Comparison of ENCODE assay signal across 12 cellular contexts in the genomic region with DNA sequence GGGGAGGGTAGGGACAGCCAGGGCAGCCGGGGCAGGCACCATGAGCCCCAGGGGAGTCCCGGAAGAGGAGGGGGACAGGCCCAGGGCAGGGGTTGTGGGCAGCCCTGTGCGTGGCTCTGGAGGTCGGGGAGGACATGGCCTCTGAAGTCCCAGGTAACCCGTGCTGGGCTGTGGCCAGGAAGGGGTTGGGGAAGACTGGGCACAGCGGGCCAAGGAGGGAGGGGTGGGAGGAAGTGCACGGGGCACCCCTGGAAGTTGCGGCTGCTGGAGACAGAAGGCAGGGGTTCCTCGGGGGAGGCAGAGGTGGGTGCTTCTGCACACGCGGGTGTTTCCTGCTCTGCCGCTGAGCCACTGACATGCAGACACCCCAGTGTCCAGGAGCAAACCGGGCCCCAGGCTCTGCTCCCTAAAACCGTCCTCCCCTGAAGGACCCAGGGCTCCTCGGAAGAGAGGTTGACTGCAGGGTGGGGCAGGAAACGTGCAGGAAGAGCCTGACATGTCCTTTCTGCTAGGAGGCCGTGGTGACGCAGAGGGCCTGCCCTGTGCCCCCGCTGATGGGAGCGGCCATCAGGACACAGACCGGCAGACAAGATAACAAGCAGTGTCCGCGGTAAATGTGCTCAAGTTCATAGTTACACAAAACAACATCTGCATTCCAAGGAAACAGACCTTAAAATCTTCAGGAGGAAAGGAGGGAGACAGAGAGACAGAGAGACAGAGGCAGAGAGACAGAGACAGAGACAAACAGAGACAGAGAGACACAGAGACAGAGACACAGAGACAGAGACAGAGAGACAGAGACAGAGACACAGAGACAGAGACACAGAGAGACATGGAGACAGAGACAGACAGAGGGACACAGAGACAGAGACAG. TPM values are rescaled to one million over a fixed set of nuclear protein-coding genes. Genes with fewer than 3 reads are reported as not detected.
DNase-seq lines count a peak whose midpoint lies in the region; ATAC-seq, FAIRE-seq and TF ChIP-seq lines count a peak whose summit lies in the region.
"Had no signal": no experiment of that assay in that cellular context is flagged by ENCODE, and none has a peak within 500 bp of the region (broad histone marks: within the 10 kb centered on the region; RNA-seq: fewer than 3 reads in every experiment).

No MANE protein-coding gene starts in this region.

- peaks cover 61 to 69% (median 66%) of the 10 kb centered on the region in 3 donors for H3K4me1 Mint-ChIP-seq in T-cell
- peaks cover 20% of the 10 kb centered on the region for H3K4me1 Mint-ChIP-seq in mesothelial cell of epicardium

- H2AFZ ChIP-seq in ACC112 (ENCODE audit: low read length, unreplicated experiment): peak overlapping the region; percentile 49
- H2AFZ ChIP-seq in GM12878 (ENCODE audit: control insufficient read depth, low read depth, low read length): no peak overlapping the region

- TF ChIP-seq RAD21 in GM12878 (IDR thresholded peaks at IDR 0.05; ENCODE audit: insufficient read depth, low read depth, low read length): no peak

- TF ChIP-seq CTCF in GM12878 (IDR thresholded peaks at IDR 0.05 in 2 of 3, conservative IDR thresholded peaks at IDR 0.05 in 1 of 3; ENCODE audit: control insufficient read depth in 2 of 3, extremely low read depth in 1 of 3, insufficient read depth in 1 of 3, low read depth in 3 of 3, low read length in 3 of 3) (no peak), mesothelial cell of epicardium (IDR thresholded peaks at IDR 0.05; ENCODE audit: unreplicated experiment) (no peak)

- no peaks in the 10 kb centered on the region for H3K9me3 Mint-ChIP-seq in T-cell
- no peaks in the 10 kb centered on the region for H3K9me3 Mint-ChIP-seq in mesothelial cell of epicardium

- no peaks in the 10 kb centered on the region for H3K9me3 ChIP-seq in GM12878 (replicated peaks; ENCODE audit: control insufficient read depth, insufficient read depth, low read length)
- no peaks in the 10 kb centered on the region for H3K9me3 ChIP-seq in SJCRH30 (replicated peaks)

- H3K4me3 Mint-ChIP-seq in T-cell (peak overlapping the region; percentile 72 to 79 (median 76)), mesothelial cell of epicardium (no peak overlapping the region)

- BruUV-seq in GM12878 (replicated peaks; lab: Mats Ljungman, UMichigan): no TSS peak

- CTCF ChIA-PET in T-cell (lab: Charles Lee): no interaction called here
- CTCF ChIA-PET in GM12878 (lab: Yijun Ruan, JAX): interaction anchor here (0.9 kb wide), 1 partner anchor 38 kb away, joined by 3 read pairs; no protein-coding TSS in a partner anchor

- SMC1A ChIA-PET in GM12878 (lab: Charles Lee; ENCODE audit: uncharacterized antibody, unreplicated experiment): no interaction called here

- H3K79me2 ChIP-seq in ACC112 (ENCODE audit: control insufficient read depth, insufficient read depth, low read length, unreplicated experiment): no peaks in the 10 kb centered on the region
- no peaks in the 10 kb centered on the region for H3K79me2 ChIP-seq in GM12878 (ENCODE audit: control insufficient read depth, insufficient read depth, low read length)

- intact Hi-C loops in GM12878 (cut with micrococcal nuclease; ENCODE audit: unreplicated experiment): no loop called here

- RAD21 ChIA-PET in GM12878 (lab: Charles Lee; ENCODE audit: unreplicated experiment): no interaction called here

- H4K20me1 ChIP-seq in GM12878 (ENCODE audit: control insufficient read depth, insufficient read depth): no peaks in the 10 kb centered on the region

- H3K4me1 ChIP-seq in ACC112 (ENCODE audit: control insufficient read depth, insufficient read depth, low read length, unreplicated experiment) (peaks cover 13% of the 10 kb centered on the region), GM12878 (ENCODE audit: control insufficient read depth, insufficient read depth, low read length) (peaks cover 34% of the 10 kb centered on the region), SJCRH30 (peaks cover 24% of the 10 kb centered on the region)

- in situ Hi-C loops in GM12878 (cut with MboI): no loop called here

- DNase-seq in T-cell: peak in 23 of 34 experiments; percentile 15 to 60 (median 38)
- no peak for DNase-seq in GM12878 (ENCODE audit: low read depth, low spot score)
- no peak for DNase-seq in mesothelial cell of epicardium (ENCODE audit: low spot score in 2 of 2, unreplicated experiment in 2 of 2)
- DNase-seq in SJCRH30: no peak
- DNase-seq in NCI-H1694 (lab: John Stamatoyannopoulos, UW): no peak
- DNase-seq in DMS79 (lab: John Stamatoyannopoulos, UW): no peak
- no peak for DNase-seq in germinal center (ENCODE audit: low spot score)
- DNase-seq: brain microvascular endothelial cell, GOT3, NCI-H510A had no signal

- ATAC-seq in T-cell (replicated peaks in 1 of 4) (peak; percentile 66 to 75 (median 68)), GM12878 (peak; percentile 9)

- no peak for TF ChIP-seq EP300 in GM12878 (IDR thresholded peaks at IDR 0.05; ENCODE audit: borderline replicate concordance in 1 of 2, control insufficient read depth in 1 of 2, low read depth in 2 of 2, low read length in 2 of 2)

- H3K36me3 Mint-ChIP-seq in T-cell (no peaks in the 10 kb centered on the region), mesothelial cell of epicardium (no peaks in the 10 kb centered on the region)

- H3K36me3 ChIP-seq in ACC112 (ENCODE audit: insufficient read depth, low read length) (no peaks in the 10 kb centered on the region), GM12878 (ENCODE audit: control insufficient read depth in 2 of 2, insufficient read depth in 2 of 2, low read length in 1 of 2) (no peaks in the 10 kb centered on the region), SJCRH30 (no peaks in the 10 kb centered on the region)
- H3K36me3 ChIP-seq: brain microvascular endothelial cell had no signal

- no peak overlapping the region for H3K4me3 ChIP-seq in ACC112 (ENCODE audit: low read depth, low read length)
- no peak overlapping the region for H3K4me3 ChIP-seq in GM12878
- H3K4me3 ChIP-seq in SJCRH30: no peak overlapping the region

- no peak overlapping the region; the same call in 1 of the 2 replicates for H3K4me2 ChIP-seq in GM12878 (ENCODE audit: control insufficient read depth, insufficient read depth)

- H3K27ac Mint-ChIP-seq in T-cell (peak overlapping the region; percentile 90 to 93), mesothelial cell of epicardium (peak overlapping the region; percentile 32)

- peak overlapping the region; percentile 50 for H3K27ac ChIP-seq in ACC112 (ENCODE audit: low read depth, low read length)
- H3K27ac ChIP-seq in GM12878 (ENCODE audit: control insufficient read depth, insufficient read depth): no peak overlapping the region
- H3K27ac ChIP-seq in SJCRH30: no peak overlapping the region
- H3K27ac ChIP-seq: brain microvascular endothelial cell, C4-2B had no signal

- H3K27me3 Mint-ChIP-seq in T-cell: no peaks in the 10 kb centered on the region
- peaks cover 1% of the 10 kb centered on the region for H3K27me3 Mint-ChIP-seq in mesothelial cell of epicardium (ENCODE audit: low read depth)

- no peak overlapping the region for H3K9ac ChIP-seq in GM12878 (ENCODE audit: control insufficient read depth, insufficient read depth, low read length)

- H3K27me3 ChIP-seq in ACC112 (ENCODE audit: insufficient read depth, low read length) (no peaks in the 10 kb centered on the region), GM12878 (replicated peaks in 1 of 2; ENCODE audit: control insufficient read depth in 2 of 2, insufficient read depth in 2 of 2, low read length in 1 of 2) (no peaks in the 10 kb centered on the region; a peak in 1 of 4 replicates), SJCRH30 (peaks cover 11% of the 10 kb centered on the region; the same call in 1 of the 2 replicates)
- H3K27me3 ChIP-seq: brain microvascular endothelial cell had no signal

- POLR2A ChIA-PET in T-cell (lab: Charles Lee): no interaction called here
- POLR2A ChIA-PET in GM12878 (lab: Charles Lee): no interaction called here

- 20% methylated on average over 23 of the region's 23 CpGs for WGBS in GM12878 (ENCODE audit: insufficient coverage, insufficient replicate concordance, low lambda C conversion rate, missing lambda C conversion rate)

- no peak for FAIRE-seq in GM12878 (lab: Jason Lieb, UNC)

- no peak for TF ChIP-seq POLR2A in GM12878 (IDR thresholded peaks at IDR 0.05; ENCODE audit: low read depth, low read length)

RNA-seq across cellular contexts. Expression of a gene that starts 5.7 kb away (rescaled TPM):
- under 1 TPM in 1 of 5 donors, not detected in 4; 0.39 TPM for total RNA-seq in T-cell
- total RNA-seq in GM12878 (2013; cell fraction: nucleolus; rRNA removed): not detected in 2 replicates
- 0.76 and 0.79 TPM in 2 replicates for total RNA-seq in GM12878 (2014; rRNA removed)
- total RNA-seq in GM12878 (2014; rRNA removed; fragmentation: Illumina TruSeq; extraction: Trizol): 0.37 TPM in 1 of 2 replicates, not detected in the other
- total RNA-seq in GM12878 (2021): 0.38 and 0.61 TPM in 2 replicates
- polyA plus RNA-seq in GM12878 (2011; ENCODE audit: low read depth): not detected
- 0.35 TPM in 1 of 2 replicates, not detected in the other for polyA plus RNA-seq in GM12878 (2011; rRNA removed)
- 0.17 and 0.24 TPM in 2 replicates for polyA plus RNA-seq in GM12878 (2011; cell fraction: cytosol; rRNA removed)
- 0.57 and 0.87 TPM in 2 replicates for polyA plus RNA-seq in GM12878 (2011; cell fraction: nucleus; rRNA removed)
- 0.72 and 0.80 TPM in 2 replicates for polyA plus RNA-seq in GM12878 (2012)
- polyA plus RNA-seq in GM12878 (2014; fragmentation: Illumina TruSeq; extraction: Trizol): not detected in 2 replicates
- polyA plus RNA-seq in GM12878 (2014; fragmentation: Nextera tagmentation; extraction: Ambion mirVana): under 1 TPM; 0.14 to 0.33 TPM
- 0.37 and 0.56 TPM in 2 replicates for polyA plus RNA-seq in GM12878 (2014; rRNA removed)
- not detected for polyA plus RNA-seq in GM12878 (2016; fragmentation: Nextera tagmentation; extraction: Ambion mirVana)
- polyA minus RNA-seq in GM12878 (2011; rRNA and poly(A)+ RNA removed): 1.1 TPM in 1 of 2 replicates, not detected in the other
- polyA minus RNA-seq in GM12878 (2011; cell fraction: cytosol; rRNA and poly(A)+ RNA removed): not detected in 2 replicates
- not detected in 2 replicates for polyA minus RNA-seq in GM12878 (2011; cell fraction: nucleus; rRNA and poly(A)+ RNA removed)
- total RNA-seq in mesothelial cell of epicardium: 0.59 to 1.3 TPM in 2 of 3 replicates, not detected in the other
- 20.2 and 20.5 TPM in 2 replicates for total RNA-seq in SJCRH30 (2014; rRNA removed; shearing (Covaris generic))

RNA-seq across cellular contexts. Expression of a gene that starts 8.4 kb away (rescaled TPM):
- 100 to 1,000 TPM; 286 to 514 (median 375) TPM for total RNA-seq in T-cell
- total RNA-seq in GM12878 (2013; cell fraction: nucleolus; rRNA removed): 108 and 116 TPM in 2 replicates
- total RNA-seq in GM12878 (2014; rRNA removed): 374 and 409 TPM in 2 replicates
- 152 and 171 TPM in 2 replicates for total RNA-seq in GM12878 (2014; rRNA removed; fragmentation: Illumina TruSeq; extraction: Trizol)
- 478 and 488 TPM in 2 replicates for total RNA-seq in GM12878 (2021)
- 194 TPM for polyA plus RNA-seq in GM12878 (2011; ENCODE audit: low read depth)
- 156 and 283 TPM in 2 replicates for polyA plus RNA-seq in GM12878 (2011; rRNA removed)
- polyA plus RNA-seq in GM12878 (2011; cell fraction: cytosol; rRNA removed): 242 and 323 TPM in 2 replicates
- 182 and 199 TPM in 2 replicates for polyA plus RNA-seq in GM12878 (2011; cell fraction: nucleus; rRNA removed)
- polyA plus RNA-seq in GM12878 (2012): 365 and 472 TPM in 2 replicates
- polyA plus RNA-seq in GM12878 (2014; fragmentation: Illumina TruSeq; extraction: Trizol): 109 and 328 TPM in 2 replicates
- 10 to 100 TPM; 19.2 to 34.2 TPM for polyA plus RNA-seq in GM12878 (2014; fragmentation: Nextera tagmentation; extraction: Ambion mirVana)
- polyA plus RNA-seq in GM12878 (2014; rRNA removed): 411 and 535 TPM in 2 replicates
- 100 to 1,000 TPM; 442 to 487 TPM for polyA plus RNA-seq in GM12878 (2016; fragmentation: Nextera tagmentation; extraction: Ambion mirVana)
- polyA minus RNA-seq in GM12878 (2011; rRNA and poly(A)+ RNA removed): 57.7 and 106 TPM in 2 replicates
- 52.5 and 54.1 TPM in 2 replicates for polyA minus RNA-seq in GM12878 (2011; cell fraction: cytosol; rRNA and poly(A)+ RNA removed)
- polyA minus RNA-seq in GM12878 (2011; cell fraction: nucleus; rRNA and poly(A)+ RNA removed): 14.3 and 28.3 TPM in 2 replicates
- 4.9 to 5.2 TPM (median 4.9 TPM) in 3 replicates for total RNA-seq in mesothelial cell of epicardium
- 15.0 and 15.4 TPM in 2 replicates for total RNA-seq in SJCRH30 (2014; rRNA removed; shearing (Covaris generic))

RNA-seq across cellular contexts. Expression of a gene that starts 9.7 kb away (rescaled TPM):
- total RNA-seq in T-cell (not detected), GM12878 (2014; rRNA removed) (not detected in 2 replicates), GM12878 (2014; rRNA removed; fragmentation: Illumina TruSeq; extraction: Trizol) (not detected in 2 replicates), GM12878 (2021) (0.19 TPM in 1 of 2 replicates, not detected in the other), mesothelial cell of epicardium (1.2 to 2.1 TPM (median 1.9 TPM) in 3 replicates)
- not detected in 2 replicates for total RNA-seq in GM12878 (2013; cell fraction: nucleolus; rRNA removed)
- 0.16 TPM for polyA plus RNA-seq in GM12878 (2011; ENCODE audit: low read depth)
- polyA plus RNA-seq in GM12878 (2011; rRNA removed) (not detected in 2 replicates), GM12878 (2014; fragmentation: Illumina TruSeq; extraction: Trizol) (not detected in 2 replicates), GM12878 (2014; fragmentation: Nextera tagmentation; extraction: Ambion mirVana) (not detected), GM12878 (2014; rRNA removed) (0.44 TPM in 1 of 2 replicates, not detected in the other), GM12878 (2016; fragmentation: Nextera tagmentation; extraction: Ambion mirVana) (not detected)
- polyA plus RNA-seq in GM12878 (2011; cell fraction: cytosol; rRNA removed): 0.09 TPM in 1 of 2 replicates, not detected in the other
- 1.3 and 1.4 TPM in 2 replicates for polyA plus RNA-seq in GM12878 (2011; cell fraction: nucleus; rRNA removed)
- 0.16 and 0.46 TPM in 2 replicates for polyA plus RNA-seq in GM12878 (2012)
- polyA minus RNA-seq in GM12878 (2011; rRNA and poly(A)+ RNA removed): not detected in 2 replicates
- polyA minus RNA-seq in GM12878 (2011; cell fraction: cytosol; rRNA and poly(A)+ RNA removed): not detected in 2 replicates
- polyA minus RNA-seq in GM12878 (2011; cell fraction: nucleus; rRNA and poly(A)+ RNA removed): 0.19 TPM in 1 of 2 replicates, not detected in the other
- total RNA-seq in SJCRH30 (2014; rRNA removed; shearing (Covaris generic)): 1.7 and 2.7 TPM in 2 replicates

RNA-seq across cellular contexts. Expression of a gene that starts 47.2 kb away (rescaled TPM):
- total RNA-seq in T-cell (under 1 TPM in 2 of 5 donors, not detected in 3; 0.10 to 0.12 TPM), GM12878 (2014; rRNA removed) (not detected in 2 replicates), GM12878 (2014; rRNA removed; fragmentation: Illumina TruSeq; extraction: Trizol) (not detected in 2 replicates), GM12878 (2021) (not detected in 2 replicates), mesothelial cell of epicardium (not detected in 3 replicates)
- total RNA-seq in GM12878 (2013; cell fraction: nucleolus; rRNA removed): not detected in 2 replicates
- polyA plus RNA-seq in GM12878 (2011; ENCODE audit: low read depth): 3.0 TPM
- polyA plus RNA-seq in GM12878 (2011; rRNA removed) (not detected in 2 replicates), GM12878 (2014; fragmentation: Illumina TruSeq; extraction: Trizol) (not detected in 2 replicates), GM12878 (2014; fragmentation: Nextera tagmentation; extraction: Ambion mirVana) (under 1 TPM in 1 of 2 experiments, not detected in 1; 0.02 TPM), GM12878 (2014; rRNA removed) (0.03 TPM in 2 replicates), GM12878 (2016; fragmentation: Nextera tagmentation; extraction: Ambion mirVana) (1 to 10 TPM in 1 of 2 experiments, under 1 TPM in 1; 0.74 to 1.0 TPM)
- polyA plus RNA-seq in GM12878 (2011; cell fraction: cytosol; rRNA removed): 0.01 TPM in 1 of 2 replicates, not detected in the other
- polyA plus RNA-seq in GM12878 (2011; cell fraction: nucleus; rRNA removed): not detected in 2 replicates
- 6.1 and 10.8 TPM in 2 replicates for polyA plus RNA-seq in GM12878 (2012)
- polyA minus RNA-seq in GM12878 (2011; rRNA and poly(A)+ RNA removed): not detected in 2 replicates
- polyA minus RNA-seq in GM12878 (2011; cell fraction: cytosol; rRNA and poly(A)+ RNA removed): not detected in 2 replicates
- polyA minus RNA-seq in GM12878 (2011; cell fraction: nucleus; rRNA and poly(A)+ RNA removed): not detected in 2 replicates
- total RNA-seq in SJCRH30 (2014; rRNA removed; shearing (Covaris generic)): 0.02 and 0.05 TPM in 2 replicates

Comparison
In these comparisons a context has a peak if more than half of its experiments do, and no peak if none do; other contexts are left out.
1. DNase-seq: peak in T-cell (23 of 34); none in GM12878 (single experiment), mesothelial cell of epicardium (0 of 2), SJCRH30 (0 of 2), NCI-H1694 (single experiment), DMS79 (single experiment) and germinal center (single experiment).